ENCODE assay signal across 13 cellular contexts in genomic region chr21:35323947-35324346, GRCh38.
DNase-seq lines count a peak whose midpoint lies in the region; ATAC-seq and TF ChIP-seq lines count a peak whose summit lies in the region.
"Had no signal": no experiment of that assay in that cellular context is flagged by ENCODE, and none has a peak within 500 bp of the region (broad histone marks: within the 10 kb centered on the region; RNA-seq: fewer than 3 reads in every experiment).

No MANE protein-coding gene starts in this region.

- in situ Hi-C loops in brain microvascular endothelial cell (cut with HindIII; ENCODE audit: low pct_ligation_motif_present, low sequenced_read_pairs) (no loop called here), gastrocnemius medialis (cut with MboI; ENCODE audit: low sequenced_read_pairs in 4 of 4) (no loop called here), ACHN (cut with HindIII; ENCODE audit: low pct_ligation_motif_present, low pct_unique_long_range_greater_than_20kb, low sequenced_read_pairs) (no loop called here)

- no peak for TF ChIP-seq CTCF in brain microvascular endothelial cell (IDR thresholded peaks at IDR 0.05; ENCODE audit: low read depth, low read length, missing control alignments)
- no peak for TF ChIP-seq CTCF in gastrocnemius medialis (IDR thresholded peaks at IDR 0.05 in 4 of 5, conservative IDR thresholded peaks at IDR 0.05 in 1 of 5)
- TF ChIP-seq CTCF in GM20000 (IDR thresholded peaks at IDR 0.05; ENCODE audit: extremely low read depth, missing control alignments) = no peak

- intact Hi-C loops in right cardiac atrium (cut with DNase I) = no loop called here
- intact Hi-C loops in gastrocnemius medialis (cut with DNase I; ENCODE audit: low total_unique reads) = no loop called here

- H3K9me3 ChIP-seq in right cardiac atrium (ENCODE audit: control insufficient read depth, low read length) = no peaks in the 10 kb centered on the region
- H3K9me3 ChIP-seq in gastrocnemius medialis = no peaks in the 10 kb centered on the region

- no peaks in the 10 kb centered on the region for H3K36me3 ChIP-seq in brain microvascular endothelial cell (replicated peaks)
- H3K36me3 ChIP-seq in gastrocnemius medialis = no peaks in the 10 kb centered on the region
- H3K36me3 ChIP-seq: neural progenitor cell had no signal

- DNase-seq in ELF-1 (ENCODE audit: low read depth, low spot score) (peak; percentile 28), brain microvascular endothelial cell (no peak), right cardiac atrium (peak; percentile 65 to 88 (median 68)), gastrocnemius medialis (peak; percentile 11 to 31), GM20000 (ENCODE audit: low spot score) (no peak), ACHN (no peak), islet precursor cell (no peak)
- no peak for DNase-seq in stimulated activated naive CD4-positive, alpha-beta T cell (lab: John Stamatoyannopoulos, UW)
- DNase-seq: activated CD8-positive, alpha-beta T cell treated with anti-CD3 and anti-CD28 coated beads for 36 hours; foreskin keratinocyte; PC-9 had no signal

- H3K27me3 ChIP-seq in brain microvascular endothelial cell (replicated peaks) (no peaks in the 10 kb centered on the region), right cardiac atrium (ENCODE audit: control insufficient read depth, insufficient read depth) (no peaks in the 10 kb centered on the region), gastrocnemius medialis (no peaks in the 10 kb centered on the region)
- H3K27me3 ChIP-seq: foreskin keratinocyte, neural progenitor cell had no signal

- no peak overlapping the region for H3K4me3 ChIP-seq in brain microvascular endothelial cell (ENCODE audit: low read depth, low read length)
- H3K4me3 ChIP-seq in right cardiac atrium (ENCODE audit: low read length) = no peak overlapping the region
- H3K4me3 ChIP-seq in gastrocnemius medialis = no peak overlapping the region
- H3K4me3 ChIP-seq: GM12878, neural progenitor cell, PC-9 had no signal

- WGBS in right cardiac atrium = 49% methylated on average over 9 of the region's 9 CpGs

- H3K27ac ChIP-seq in brain microvascular endothelial cell (peak overlapping the region; percentile 44), right cardiac atrium (ENCODE audit: low read length) (peak overlapping the region; percentile 23), gastrocnemius medialis (peak overlapping the region; percentile 22 to 55 (median 38))
- H3K27ac ChIP-seq: foreskin keratinocyte, neural progenitor cell, PC-9 had no signal

- no peak for TF ChIP-seq POLR2A in gastrocnemius medialis (IDR thresholded peaks at IDR 0.05)

- ATAC-seq in right cardiac atrium = peak; percentile 70 to 85
- peak; percentile 40 to 41 for ATAC-seq in gastrocnemius medialis
- ATAC-seq: activated CD8-positive, alpha-beta T cell treated with anti-CD3 and anti-CD28 coated beads for 36 hours; foreskin keratinocyte; GM12878 had no signal

- H3K4me1 ChIP-seq in right cardiac atrium (ENCODE audit: control insufficient read depth, insufficient read depth, low read length) = peaks cover 2% of the 10 kb centered on the region
- peaks cover 8 to 16% of the 10 kb centered on the region in 2 donors for H3K4me1 ChIP-seq in gastrocnemius medialis
- H3K4me1 ChIP-seq: neural progenitor cell had no signal

Comparison
In these comparisons a context has a peak if more than half of its experiments do, and no peak if none do; other contexts are left out.
1. DNase-seq: peak in ELF-1 (single experiment), right cardiac atrium (3 of 3) and gastrocnemius medialis (2 of 2); none in brain microvascular endothelial cell (single experiment), GM20000 (single experiment), stimulated activated naive CD4-positive, alpha-beta T cell (0 of 6), ACHN (single experiment) and islet precursor cell (single experiment).
2. Peak in every context shown above with its lines, with median percentiles within 50 percentile points of each other: H3K27ac ChIP-seq.